In genomic region chr7:121138262-121138933, GRCh38 we compare ENCODE assay signal across 8 cellular contexts.
DNase-seq lines count a peak whose midpoint lies in the region; ATAC-seq, FAIRE-seq and TF ChIP-seq lines count a peak whose summit lies in the region.

No MANE protein-coding gene starts in this region.

- TF ChIP-seq EP300 in K562 (IDR thresholded peaks at IDR 0.05; ENCODE audit: low read length): peak; percentile 92

- H3K27ac ChIP-seq in HEK293 (ENCODE audit: extremely low read depth, low read depth, low read length) (no peak overlapping the region), K562 (ENCODE audit: extremely low read depth, low read depth, low read length) (no peak overlapping the region; the same call in 2 of the 3 replicates)

- H4K20me1 ChIP-seq in K562 (replicated peaks; ENCODE audit: control insufficient read depth, insufficient read depth, low read length): no peaks in the 10 kb centered on the region

- H2AFZ ChIP-seq in K562 (ENCODE audit: low read depth, low read length): no peak overlapping the region

- ATAC-seq in K562: peak; percentile 91

- TF ChIP-seq POLR2A in K562 (conservative IDR thresholded peaks at IDR 0.05): no peak

- 57% methylated on average over 8 of the region's 8 CpGs for WGBS in K562 (ENCODE audit: insufficient coverage, low coverage, missing lambda C conversion rate)

- H3K4me1 ChIP-seq in HEK293 (ENCODE audit: control insufficient read depth, insufficient read depth, low read length) (no peaks in the 10 kb centered on the region), K562 (replicated peaks in 1 of 2; ENCODE audit: control insufficient read depth in 2 of 2, insufficient read depth in 2 of 2, low read length in 2 of 2) (no peaks in the 10 kb centered on the region)

- intact Hi-C loops in K562 (cut with micrococcal nuclease): loop anchor here (10.0 kb wide), 1 partner anchor 406 kb away; no protein-coding TSS in a partner anchor

- no peaks in the 10 kb centered on the region for H3K36me3 ChIP-seq in HEK293 (ENCODE audit: control insufficient read depth in 2 of 2, insufficient read depth in 1 of 2, low read length in 2 of 2)
- H3K36me3 ChIP-seq in K562 (ENCODE audit: control insufficient read depth, insufficient read depth, low read length): peaks cover 95% of the 10 kb centered on the region

- in situ Hi-C loops in K562 (cut with MboI): no loop called here

- H3K9me1 ChIP-seq in K562 (ENCODE audit: control insufficient read depth, insufficient read depth, low read length): no peaks in the 10 kb centered on the region

- TF ChIP-seq RAD21 in K562 (CRISPR knock-in tag; conservative IDR thresholded peaks at IDR 0.05 in 1 of 2, IDR thresholded peaks at IDR 0.05 in 1 of 2): no peak

- no peaks in the 10 kb centered on the region for H3K27me3 ChIP-seq in K562 (ENCODE audit: control insufficient read depth in 2 of 2, insufficient read depth in 2 of 2, low read length in 2 of 2)

- no peak overlapping the region for H3K4me2 ChIP-seq in K562 (ENCODE audit: insufficient read depth, low read length)

- no peak overlapping the region for H3K9ac ChIP-seq in K562 (ENCODE audit: insufficient read depth in 1 of 2, low read depth in 2 of 2, low read length in 2 of 2)

- TF ChIP-seq CTCF in HEK293 (tag by site-specific recombination; IDR thresholded peaks at IDR 0.05) (no peak), K562 (IDR thresholded peaks at IDR 0.05 in 2 of 3, conservative IDR thresholded peaks at IDR 0.05 in 1 of 3; ENCODE audit: insufficient read depth in 2 of 3, low read depth in 1 of 3, low read length in 3 of 3) (no peak)

- no peaks in the 10 kb centered on the region for H3K9me3 ChIP-seq in HEK293 (ENCODE audit: control insufficient read depth, insufficient read depth, low read depth, low read length)
- H3K9me3 ChIP-seq in K562 (replicated peaks; ENCODE audit: control insufficient read depth, insufficient read depth, low read depth, low read length): no peaks in the 10 kb centered on the region

- H3K4me3 ChIP-seq in HEK293 (ENCODE audit: low read depth, low read length): no peak overlapping the region
- H3K4me3 ChIP-seq in K562: no peak overlapping the region

- POLR2A ChIA-PET in HEK293 (lab: Yijun Ruan, JAX): no interaction called here
- POLR2A ChIA-PET in K562 (lab: Yijun Ruan, JAX): interaction anchor here (1.1 to 1.4 kb wide), 2 partner anchors 9 to 22 kb away, joined by 3 to 4 read pairs; no protein-coding TSS in a partner anchor

- no peak for FAIRE-seq in K562 (lab: Jason Lieb, UNC)
- FAIRE-seq in RCC 7860 (lab: Jason Lieb, UNC): no peak

- no TSS peak for BruUV-seq in K562 (replicated peaks; lab: Mats Ljungman, UMichigan)

- DNase-seq in NCI-H1436 (lab: John Stamatoyannopoulos, UW) (peak; percentile 42), NCI-H1436 treated with DMSO at 0.1 percent for 48 hours (lab: John Stamatoyannopoulos, UW) (no peak), NCI-H1105 treated with DMSO at 0.1 percent for 48 hours (lab: John Stamatoyannopoulos, UW) (peak; percentile 97), K562 (ENCODE audit: extremely low read depth in 1 of 4, low spot score in 3 of 4) (peak in 1 of 4 experiments; percentile 38), RKO (ENCODE audit: low spot score) (no peak), RCC 7860 (ENCODE audit: low spot score) (no peak)
- DNase-seq in stimulated activated CD4-positive, alpha-beta T cell treated with anti-CD3 and anti-CD28 coated beads, Interleukin-4, amount 100 ng/mL, for 4 hours: no peak

- no peaks in the 10 kb centered on the region for H3K79me2 ChIP-seq in K562 (ENCODE audit: control insufficient read depth, insufficient read depth, low read length)

- CTCF ChIA-PET in HEK293 (lab: Yijun Ruan, JAX) (no interaction called here), K562 (lab: Yijun Ruan, JAX; ENCODE audit: low intra/inter-chr PET ratio) (no interaction called here)

TF ChIP-seq in HEK293, 187 proteins besides CTCF, POLR2A, EP300 and RAD21 (continues in another document):
- TF ChIP-seq ZNF174 (tag by site-specific recombination; IDR thresholded peaks at IDR 0.05) (no peak), ZNF692 (tag by site-specific recombination; IDR thresholded peaks at IDR 0.05) (peak; percentile 52; the same call in 1 of the 2 replicates), ZNF19 (tag by site-specific recombination; IDR thresholded peaks at IDR 0.05; ENCODE audit: low read depth) (no peak), ZNF335 (tag by site-specific recombination; conservative IDR thresholded peaks at IDR 0.05) (no peak), ZNF404 (tag by site-specific recombination; IDR thresholded peaks at IDR 0.05) (no peak), PRDM1 (tag by site-specific recombination; IDR thresholded peaks at IDR 0.05) (peak; percentile 88), KLF10 (tag by site-specific recombination; IDR thresholded peaks at IDR 0.05) (no peak), ZNF785 (tag by site-specific recombination; IDR thresholded peaks at IDR 0.05) (no peak), ZEB2 (tag by site-specific recombination; IDR thresholded peaks at IDR 0.05) (peak; percentile 44; the same call in 1 of the 2 replicates), ZNF366 (tag by site-specific recombination; conservative IDR thresholded peaks at IDR 0.05) (no peak; the same call in 1 of the 2 replicates), ZNF324 (tag by site-specific recombination; IDR thresholded peaks at IDR 0.05) (0 out of 2 replicates have a peak, but pooled peaks have one; percentile 42)
- TF ChIP-seq, protein P1, sequence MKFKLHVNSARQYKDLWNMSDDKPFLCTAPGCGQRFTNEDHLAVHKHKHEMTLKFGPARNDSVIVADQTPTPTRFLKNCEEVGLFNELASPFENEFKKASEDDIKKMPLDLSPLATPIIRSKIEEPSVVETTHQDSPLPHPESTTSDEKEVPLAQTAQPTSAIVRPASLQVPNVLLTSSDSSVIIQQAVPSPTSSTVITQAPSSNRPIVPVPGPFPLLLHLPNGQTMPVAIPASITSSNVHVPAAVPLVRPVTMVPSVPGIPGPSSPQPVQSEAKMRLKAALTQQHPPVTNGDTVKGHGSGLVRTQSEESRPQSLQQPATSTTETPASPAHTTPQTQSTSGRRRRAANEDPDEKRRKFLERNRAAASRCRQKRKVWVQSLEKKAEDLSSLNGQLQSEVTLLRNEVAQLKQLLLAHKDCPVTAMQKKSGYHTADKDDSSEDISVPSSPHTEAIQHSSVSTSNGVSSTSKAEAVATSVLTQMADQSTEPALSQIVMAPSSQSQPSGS (tag by site-specific recombination; IDR thresholded peaks at IDR 0.05; ENCODE audit: low read depth): 0 out of 2 replicates have a peak, but pooled peaks have one; percentile 52

TF ChIP-seq in K562, 482 proteins besides CTCF, POLR2A, EP300 and RAD21 (continues in another document):
- TF ChIP-seq NFIC (IDR thresholded peaks at IDR 0.05): peak; percentile 80
- no peak for TF ChIP-seq IRF2 (CRISPR knock-in tag; IDR thresholded peaks at IDR 0.05)
- TF ChIP-seq ESRRB (CRISPR knock-in tag; IDR thresholded peaks at IDR 0.05; ENCODE audit: borderline replicate concordance): no peak
- peak; percentile 39; the same call in 1 of the 2 replicates for TF ChIP-seq TAF7 (tag; IDR thresholded peaks at IDR 0.05)
- no peak for TF ChIP-seq ELF2 (CRISPR knock-in tag; IDR thresholded peaks at IDR 0.05)
- peak; percentile 92 for TF ChIP-seq DMBX1 (CRISPR knock-in tag; IDR thresholded peaks at IDR 0.05; ENCODE audit: borderline replicate concordance)
- TF ChIP-seq, protein P2, sequence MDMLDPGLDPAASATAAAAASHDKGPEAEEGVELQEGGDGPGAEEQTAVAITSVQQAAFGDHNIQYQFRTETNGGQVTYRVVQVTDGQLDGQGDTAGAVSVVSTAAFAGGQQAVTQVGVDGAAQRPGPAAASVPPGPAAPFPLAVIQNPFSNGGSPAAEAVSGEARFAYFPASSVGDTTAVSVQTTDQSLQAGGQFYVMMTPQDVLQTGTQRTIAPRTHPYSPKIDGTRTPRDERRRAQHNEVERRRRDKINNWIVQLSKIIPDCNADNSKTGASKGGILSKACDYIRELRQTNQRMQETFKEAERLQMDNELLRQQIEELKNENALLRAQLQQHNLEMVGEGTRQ (CRISPR knock-in tag; IDR thresholded peaks at IDR 0.05): no peak
- TF ChIP-seq BRD9 (IDR thresholded peaks at IDR 0.05; ENCODE audit: low read depth, partially characterized antibody): peak; percentile 76
- TF ChIP-seq ZNF232 (CRISPR knock-in tag; IDR thresholded peaks at IDR 0.05): no peak
- TF ChIP-seq ZKSCAN8 (CRISPR knock-in tag; IDR thresholded peaks at IDR 0.05): peak; percentile 68; the same call in 1 of the 2 replicates
- peak; percentile 74; the same call in 1 of the 2 replicates for TF ChIP-seq GTF2A2 (tag; IDR thresholded peaks at IDR 0.05)
- TF ChIP-seq EP400 (IDR thresholded peaks at IDR 0.05): peak; percentile 65
- TF ChIP-seq ZBTB7A (IDR thresholded peaks at IDR 0.05; ENCODE audit: borderline replicate concordance, control insufficient read depth, low read depth, low read length): no peak
- peak; percentile 41; the same call in 1 of the 2 replicates for TF ChIP-seq MTA2 (IDR thresholded peaks at IDR 0.05; ENCODE audit: low read depth)
- TF ChIP-seq NFIX (CRISPR knock-in tag; IDR thresholded peaks at IDR 0.05; ENCODE audit: low read depth): 0 out of 2 replicates have a peak, but pooled peaks have one; percentile 22
- peak; percentile 58; the same call in 1 of the 2 replicates for TF ChIP-seq KLF6 (CRISPR knock-in tag; IDR thresholded peaks at IDR 0.05; ENCODE audit: borderline replicate concordance)
- peak; percentile 62 for TF ChIP-seq E2F8 (IDR thresholded peaks at IDR 0.05; ENCODE audit: low read depth, partially characterized antibody)
- TF ChIP-seq BACH1 (tag; IDR thresholded peaks at IDR 0.05): peak; percentile 60; the same call in 1 of the 2 replicates

Comparison
In these comparisons a context has a peak if more than half of its experiments do, and no peak if none do; other contexts are left out.
1. DNase-seq: peak in NCI-H1436 (single experiment) and NCI-H1105 treated with DMSO at 0.1 percent for 48 hours (single experiment); none in NCI-H1436 treated with DMSO at 0.1 percent for 48 hours (single experiment), stimulated activated CD4-positive, alpha-beta T cell treated with anti-CD3 and anti-CD28 coated beads, Interleukin-4, amount 100 ng/mL, for 4 hours (0 of 2), RKO (single experiment) and RCC 7860 (single experiment).